Comparison of ENCODE assay signal across 22 cellular contexts in genomic region chr4:135177323-135177722, GRCh38.
DNase-seq lines count a peak whose midpoint lies in the region; ATAC-seq, FAIRE-seq and TF ChIP-seq lines count a peak whose summit lies in the region.
"Had no signal": no experiment of that assay in that cellular context is flagged by ENCODE, and none has a peak within 500 bp of the region (broad histone marks: within the 10 kb centered on the region; RNA-seq: fewer than 3 reads in every experiment).

No MANE protein-coding gene starts in this region.

- H3K27me3 Mint-ChIP-seq in GM23338 (ENCODE audit: insufficient read depth, low read depth, poor library complexity), result no peaks in the 10 kb centered on the region
- no peaks in the 10 kb centered on the region for H3K27me3 Mint-ChIP-seq in astrocyte (ENCODE audit: low read depth, unreplicated experiment)
- H3K27me3 Mint-ChIP-seq in progenitor cell of endocrine pancreas, result no peaks in the 10 kb centered on the region

- H3K9me3 Mint-ChIP-seq in GM23338, result peaks cover 32% of the 10 kb centered on the region
- peaks cover 4% of the 10 kb centered on the region for H3K9me3 Mint-ChIP-seq in astrocyte (ENCODE audit: unreplicated experiment)
- peaks cover 14% of the 10 kb centered on the region for H3K9me3 Mint-ChIP-seq in progenitor cell of endocrine pancreas (ENCODE audit: low read depth)

- H2AFZ ChIP-seq in GM23338, result no peak overlapping the region
- H2AFZ ChIP-seq in astrocyte (ENCODE audit: low read depth, low read length), result no peak overlapping the region

- H3K9me3 ChIP-seq in astrocyte (ENCODE audit: insufficient read depth, low read depth, low read length), result no peaks in the 10 kb centered on the region
- H3K9me3 ChIP-seq: SJCRH30 had no signal

- H3K9ac ChIP-seq in astrocyte (ENCODE audit: low read length), result no peak overlapping the region

- ATAC-seq in GM23338, result no peak
- no peak for ATAC-seq in GM21390 (IDR thresholded peaks at IDR 0.05; ENCODE audit: unreplicated experiment)
- ATAC-seq: CD8-positive, alpha-beta T cell; GM12878 had no signal

- no peaks in the 10 kb centered on the region for H3K9me2 ChIP-seq in GM23338 (ENCODE audit: insufficient read depth)

- no peaks in the 10 kb centered on the region for H3K4me1 ChIP-seq in GM23338 (ENCODE audit: insufficient read depth)
- H3K4me1 ChIP-seq in astrocyte (ENCODE audit: insufficient read depth, low read length), result no peaks in the 10 kb centered on the region
- H3K4me1 ChIP-seq: SJCRH30 had no signal

- DNase-seq in GM23338 (ENCODE audit: low spot score), result peak; percentile 7
- peak; percentile 81 for DNase-seq in astrocyte (ENCODE audit: low read depth)
- DNase-seq in dedifferentiated amniotic fluid mesenchymal stem cell (ENCODE audit: extremely low spot score), result peak; percentile 25
- DNase-seq in progenitor cell of endocrine pancreas (ENCODE audit: low spot score, unreplicated experiment), result no peak
- DNase-seq in GM10248 (ENCODE audit: extremely low spot score), result no peak
- DNase-seq in activated CD4-positive, alpha-beta T cell treated with anti-CD3 and anti-CD28 coated beads for 48 hours, result no peak
- no peak for DNase-seq in DMS 273 treated with DMSO at 0.1 percent for 48 hours (lab: John Stamatoyannopoulos, UW)
- DNase-seq: AML-193; C1 segment of cervical spinal cord; CD8-positive, alpha-beta T cell; DMS53; Karpas-422; NCI-H1694; NCI-H2081; NCI-H2171; NCI-H524 treated with DMSO at 0.1 percent for 48 hours; NCI-H82; SJCRH30 had no signal

- POLR2A ChIA-PET in GM10248 (lab: Yijun Ruan, JAX), result no interaction called here

- no peaks in the 10 kb centered on the region for H4K20me1 ChIP-seq in GM23338 (replicated peaks; ENCODE audit: insufficient read depth)
- H4K20me1 ChIP-seq in astrocyte (ENCODE audit: insufficient read depth, low read length), result no peaks in the 10 kb centered on the region

- peaks cover 32% of the 10 kb centered on the region for H3K36me3 Mint-ChIP-seq in GM23338 (ENCODE audit: low read depth)
- no peaks in the 10 kb centered on the region for H3K36me3 Mint-ChIP-seq in astrocyte (ENCODE audit: low read depth, unreplicated experiment)
- H3K36me3 Mint-ChIP-seq in progenitor cell of endocrine pancreas (ENCODE audit: insufficient read depth), result peaks cover 1% of the 10 kb centered on the region
- H3K36me3 Mint-ChIP-seq: CD8-positive, alpha-beta T cell had no signal

- TF ChIP-seq CTCF in GM23338 (conservative IDR thresholded peaks at IDR 0.05; ENCODE audit: low read depth in 2 of 2) (no peak), astrocyte (IDR thresholded peaks at IDR 0.05; ENCODE audit: insufficient read depth, low read depth, low read length) (no peak), progenitor cell of endocrine pancreas (IDR thresholded peaks at IDR 0.05; ENCODE audit: unreplicated experiment) (no peak), GM10248 (IDR thresholded peaks at IDR 0.05; ENCODE audit: control extremely low read depth, extremely low read depth, low read depth, missing control alignments) (no peak)

- H3K27me3 ChIP-seq in GM23338 (ENCODE audit: insufficient read depth) (no peaks in the 10 kb centered on the region), astrocyte (ENCODE audit: insufficient read depth, low read length) (no peaks in the 10 kb centered on the region)
- H3K27me3 ChIP-seq: SJCRH30 had no signal

- no peaks in the 10 kb centered on the region for H3F3A ChIP-seq in GM23338 (replicated peaks; ENCODE audit: low read depth)

- CTCF ChIA-PET in GM10248 (lab: Yijun Ruan, JAX), result interaction anchor here (1.1 to 1.4 kb wide), 2 partner anchors 11 to 12 kb away, joined by 4 to 5 read pairs; no protein-coding TSS in a partner anchor

- H3K27ac Mint-ChIP-seq in GM23338, result no peak overlapping the region
- H3K27ac Mint-ChIP-seq in astrocyte (ENCODE audit: unreplicated experiment), result no peak overlapping the region
- peak overlapping the region; percentile 18 for H3K27ac Mint-ChIP-seq in progenitor cell of endocrine pancreas
- H3K27ac Mint-ChIP-seq: CD8-positive, alpha-beta T cell had no signal

- no peaks in the 10 kb centered on the region for H3K79me2 ChIP-seq in GM23338 (replicated peaks; ENCODE audit: insufficient read depth)
- H3K79me2 ChIP-seq in astrocyte (ENCODE audit: insufficient read depth, low read length), result no peaks in the 10 kb centered on the region

- H3K4me3 ChIP-seq in GM23338, result no peak overlapping the region
- H3K4me3 ChIP-seq in astrocyte (ENCODE audit: insufficient read depth, low read depth, low read length), result no peak overlapping the region
- H3K4me3 ChIP-seq: GM12878, SJCRH30 had no signal

- FAIRE-seq in astrocyte (lab: Jason Lieb, UNC), result no peak
- FAIRE-seq: GM12878, H1, RCC 7860 had no signal

- no peak overlapping the region for H3K4me2 ChIP-seq in GM23338
- no peak overlapping the region for H3K4me2 ChIP-seq in astrocyte (ENCODE audit: low read length)

- H3K4me3 Mint-ChIP-seq in GM23338 (no peak overlapping the region), astrocyte (ENCODE audit: unreplicated experiment) (no peak overlapping the region), progenitor cell of endocrine pancreas (ENCODE audit: low read depth) (no peak overlapping the region)
- H3K4me3 Mint-ChIP-seq: CD8-positive, alpha-beta T cell had no signal

- H3K27ac ChIP-seq in GM23338 (ENCODE audit: low read depth) (no peak overlapping the region), astrocyte (ENCODE audit: low read depth, low read length) (no peak overlapping the region)
- H3K27ac ChIP-seq: SJCRH30 had no signal

- H3K4me1 Mint-ChIP-seq in GM23338 (no peaks in the 10 kb centered on the region), astrocyte (ENCODE audit: low read depth, unreplicated experiment) (peaks cover 8% of the 10 kb centered on the region), progenitor cell of endocrine pancreas (ENCODE audit: low read depth) (peaks cover 8% of the 10 kb centered on the region)

- H3K36me3 ChIP-seq in GM23338 (ENCODE audit: insufficient read depth) (no peaks in the 10 kb centered on the region), astrocyte (ENCODE audit: insufficient read depth, low read length) (no peaks in the 10 kb centered on the region)
- H3K36me3 ChIP-seq: SJCRH30 had no signal

TF ChIP-seq in GM23338, 12 proteins besides CTCF, POLR2A, EP300 and RAD21 (continues in another document):
- TF ChIP-seq REST (IDR thresholded peaks at IDR 0.05; ENCODE audit: unreplicated experiment) (no peak), EZH2 (IDR thresholded peaks at IDR 0.05; ENCODE audit: low read depth, unreplicated experiment) (no peak)

Comparison
In these comparisons a context has a peak if more than half of its experiments do, and no peak if none do; other contexts are left out.
1. DNase-seq: peak in GM23338 (single experiment), astrocyte (single experiment) and dedifferentiated amniotic fluid mesenchymal stem cell (single experiment); none in progenitor cell of endocrine pancreas (single experiment), GM10248 (single experiment), activated CD4-positive, alpha-beta T cell treated with anti-CD3 and anti-CD28 coated beads for 48 hours (single experiment) and DMS 273 treated with DMSO at 0.1 percent for 48 hours (single experiment).